In the genomic region with DNA sequence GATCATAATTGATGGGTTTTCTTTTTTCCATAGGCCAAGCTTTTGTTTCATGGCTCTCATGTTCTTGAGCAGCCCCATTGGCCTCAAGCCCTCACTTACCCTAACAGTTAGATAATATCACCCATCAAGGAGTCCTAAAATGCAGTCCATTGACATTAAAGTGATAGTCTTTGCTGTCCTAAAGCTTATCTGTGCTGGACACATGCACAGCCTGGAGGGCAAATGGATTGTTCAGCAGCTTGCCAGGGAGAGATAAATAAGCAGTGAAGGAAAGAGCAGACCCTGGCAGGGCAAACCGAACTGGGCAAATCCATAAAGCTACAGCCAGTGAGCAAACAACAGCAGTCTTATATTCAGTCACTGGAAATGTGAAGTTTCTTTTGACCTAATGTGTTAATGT, we compare ENCODE assay signal across 14 cellular contexts.
"Had no signal": no experiment of that assay in that cellular context is flagged by ENCODE, and none has a peak within 500 bp of the region (broad histone marks: within the 10 kb centered on the region; RNA-seq: fewer than 3 reads in every experiment).

No MANE protein-coding gene starts in this region.

- ATAC-seq: heart left ventricle; naive thymus-derived CD4-positive, alpha-beta T cell; right lobe of liver; stimulated activated effector memory CD8-positive, alpha-beta T cell treated with anti-CD3 and anti-CD28 coated beads, Interleukin-12 subunit alpha, Interleukin-12 subunit beta, amount 100 ng/mL, for 72 hours; stimulated activated naive CD8-positive, alpha-beta T cell treated with anti-CD3 and anti-CD28 coated beads, Interleukin-15, Interleukin-2, amounts not matched to agents 100 U/mL and 50 U/mL, for 24 hours had no signal

- H3K4me3 Mint-ChIP-seq: dendritic cell treated with granulocyte-macrophage colony-stimulating factor and Interleukin-4, amounts not matched to agents 40 ng/mL and 50 ng/mL, for 4 days; naive thymus-derived CD4-positive, alpha-beta T cell; nephron progenitor cell; stimulated activated effector memory CD8-positive, alpha-beta T cell treated with anti-CD3 and anti-CD28 coated beads, Interleukin-12 subunit alpha, Interleukin-12 subunit beta, amount 100 ng/mL, for 72 hours; type B pancreatic cell had no signal

- H3K27ac Mint-ChIP-seq: dendritic cell treated with granulocyte-macrophage colony-stimulating factor and Interleukin-4, amounts not matched to agents 40 ng/mL and 50 ng/mL, for 4 days; naive thymus-derived CD4-positive, alpha-beta T cell; nephron progenitor cell; stimulated activated effector memory CD8-positive, alpha-beta T cell treated with anti-CD3 and anti-CD28 coated beads, Interleukin-12 subunit alpha, Interleukin-12 subunit beta, amount 100 ng/mL, for 72 hours; type B pancreatic cell had no signal

- H3K9me3 Mint-ChIP-seq: dendritic cell treated with granulocyte-macrophage colony-stimulating factor and Interleukin-4, amounts not matched to agents 40 ng/mL and 50 ng/mL, for 4 days had no signal

- H3K4me1 Mint-ChIP-seq: naive thymus-derived CD4-positive, alpha-beta T cell; nephron progenitor cell; stimulated activated effector memory CD8-positive, alpha-beta T cell treated with anti-CD3 and anti-CD28 coated beads, Interleukin-12 subunit alpha, Interleukin-12 subunit beta, amount 100 ng/mL, for 72 hours had no signal

- H3K36me3 Mint-ChIP-seq: naive thymus-derived CD4-positive, alpha-beta T cell; stimulated activated effector memory CD8-positive, alpha-beta T cell treated with anti-CD3 and anti-CD28 coated beads, Interleukin-12 subunit alpha, Interleukin-12 subunit beta, amount 100 ng/mL, for 72 hours; type B pancreatic cell had no signal

- DNase-seq: heart left ventricle; hypothalamus; kidney glomerular epithelial cell; mesendoderm; naive thymus-derived CD4-positive, alpha-beta T cell; nephron progenitor cell; right lobe of liver; stimulated activated CD4-positive, alpha-beta T cell treated with anti-CD3 and anti-CD28 coated beads, Interleukin-4, amount 100 ng/mL, for 1 hour; stimulated activated CD8-positive, alpha-beta memory T cell treated with anti-CD3 and anti-CD28 coated beads, Interleukin-4, amount 100 ng/mL, for 48 hours; stimulated activated naive CD8-positive, alpha-beta T cell treated with anti-CD3 and anti-CD28 coated beads, Interleukin-15, Interleukin-2, amounts not matched to agents 100 U/mL and 50 U/mL, for 24 hours; thyroid gland had no signal

- H3K27me3 Mint-ChIP-seq: dendritic cell treated with granulocyte-macrophage colony-stimulating factor and Interleukin-4, amounts not matched to agents 40 ng/mL and 50 ng/mL, for 4 days; naive thymus-derived CD4-positive, alpha-beta T cell; type B pancreatic cell had no signal
